ENCODE assay signal across 19 cellular contexts in genomic region chr12:101862245-101862644, GRCh38.
"Had no signal": no experiment of that assay in that cellular context is flagged by ENCODE, and none has a peak within 500 bp of the region (broad histone marks: within the 10 kb centered on the region; RNA-seq: fewer than 3 reads in every experiment).

No MANE protein-coding gene starts in this region.

- H3K36me3 Mint-ChIP-seq: brain had no signal

- DNase-seq: activated B cell treated with CpG ODN at 0.5 μM for 24 hours; activated CD4-positive, alpha-beta T cell treated with anti-CD3 and anti-CD28 coated beads for 48 hours; activated CD8-positive, alpha-beta T cell treated with anti-CD3 and anti-CD28 coated beads for 36 hours; activated gamma-delta T cell; activated T-cell treated with anti-CD3 and anti-CD28 coated beads, Interleukin-2, amount 50 U/mL, for 48 hours; amniotic stem cell; erythroblast; naive thymus-derived CD4-positive, alpha-beta T cell; posterior cingulate gyrus; stimulated activated CD4-positive, alpha-beta T cell treated with anti-CD3 and anti-CD28 coated beads, Interleukin-15, amount 100 ng/mL, for 24 hours; stimulated activated CD4-positive, alpha-beta T cell treated with anti-CD3 and anti-CD28 coated beads, Interleukin-4, amount 100 ng/mL, for 24 hours; stimulated activated naive CD4-positive, alpha-beta T cell had no signal

- H3K27ac Mint-ChIP-seq: activated B cell treated with CpG ODN at 0.5 μM for 24 hours; activated CD8-positive, alpha-beta T cell treated with anti-CD3 and anti-CD28 coated beads for 36 hours; activated naive CD4-positive, alpha-beta T cell treated with anti-CD3 and anti-CD28 coated beads, Interleukin-2, amount 50 U/mL, for 72 hours; brain had no signal

- H3K36me3 ChIP-seq: right atrium auricular region, tibial nerve had no signal

- H3K4me3 ChIP-seq: lung, right atrium auricular region, skin epidermis, tibial nerve had no signal

- H3K9me3 Mint-ChIP-seq: activated B cell treated with CpG ODN at 0.5 μM for 24 hours had no signal

- ATAC-seq: activated CD8-positive, alpha-beta T cell treated with anti-CD3 and anti-CD28 coated beads for 36 hours; activated naive CD4-positive, alpha-beta T cell treated with anti-CD3 and anti-CD28 coated beads, Interleukin-2, amount 50 U/mL, for 72 hours; naive thymus-derived CD4-positive, alpha-beta T cell had no signal

- H3K4me3 Mint-ChIP-seq: activated B cell treated with CpG ODN at 0.5 μM for 24 hours; activated CD8-positive, alpha-beta T cell treated with anti-CD3 and anti-CD28 coated beads for 36 hours; brain; naive thymus-derived CD4-positive, alpha-beta T cell had no signal

- H3K27ac ChIP-seq: right atrium auricular region, skin epidermis, tibial nerve had no signal

- H3K4me1 Mint-ChIP-seq: brain had no signal

- H3K4me1 ChIP-seq: right atrium auricular region had no signal

- H3K27me3 Mint-ChIP-seq: activated B cell treated with CpG ODN at 0.5 μM for 24 hours; activated CD8-positive, alpha-beta T cell treated with anti-CD3 and anti-CD28 coated beads for 36 hours had no signal

- H3K27me3 ChIP-seq: right atrium auricular region, tibial nerve had no signal

- FAIRE-seq: islet of Langerhans had no signal
